8 cellular contexts compared by ENCODE assay signal in the genomic region with DNA sequence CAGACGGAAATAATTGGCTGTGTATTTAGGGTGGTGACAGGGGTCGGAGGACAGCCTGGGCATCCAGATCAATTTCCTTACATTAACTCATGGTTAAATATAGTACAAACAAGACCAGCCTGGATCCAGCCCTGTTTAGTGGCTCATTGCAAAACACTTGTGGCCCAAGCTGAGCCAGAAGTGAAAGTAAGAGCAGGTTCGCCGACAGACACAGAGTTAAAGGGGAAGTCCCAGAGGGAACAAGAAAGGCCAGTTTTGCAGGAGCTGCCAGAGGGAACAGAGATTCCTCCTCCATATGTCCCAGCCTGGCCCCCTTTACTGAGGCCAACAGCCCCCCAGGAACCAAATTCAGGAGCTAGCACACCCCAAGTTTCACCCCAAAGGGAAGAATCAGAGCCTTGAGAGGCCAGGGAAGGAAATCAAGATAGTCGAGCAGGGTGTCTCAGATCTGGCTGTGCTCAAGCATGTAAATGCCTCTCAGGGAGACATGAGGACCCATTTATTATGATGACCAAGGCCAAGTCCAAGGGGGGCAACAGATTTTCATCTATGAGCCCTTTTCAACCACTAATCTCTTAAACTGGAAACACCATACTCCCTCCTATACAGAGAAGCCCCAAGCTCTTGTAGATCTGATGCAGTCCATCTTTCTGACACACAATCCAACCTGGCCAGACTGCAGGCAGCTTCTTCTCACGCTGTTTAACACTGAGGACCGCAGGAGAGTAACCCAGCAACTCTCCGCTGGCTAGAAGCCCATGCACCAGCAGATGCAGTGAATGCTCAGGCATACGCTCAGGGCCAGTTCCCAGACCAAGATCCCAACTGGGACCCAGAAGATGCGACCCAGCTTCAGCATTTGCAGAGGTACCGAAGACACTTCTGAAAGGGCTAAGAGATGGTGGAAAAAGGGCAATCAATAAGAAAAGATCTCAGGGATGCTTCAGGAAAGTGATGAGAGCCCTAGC. TPM values are rescaled to one million over a fixed set of nuclear protein-coding genes. Genes with fewer than 3 reads are reported as not detected.
DNase-seq lines count a peak whose midpoint lies in the region; ATAC-seq and TF ChIP-seq lines count a peak whose summit lies in the region.

No MANE protein-coding gene starts in this region.

- H3K9me3 Mint-ChIP-seq in CD8-positive, alpha-beta T cell: no peaks in the 10 kb centered on the region
- no peaks in the 10 kb centered on the region for H3K9me3 Mint-ChIP-seq in T-helper 1 cell treated with Interleukin-12 subunit alpha and Interleukin-12 subunit beta and Interleukin-4 antibody, amounts not matched to agents 30 μg/mL and 1 μg/mL, for 36 hours

- H3K27me3 Mint-ChIP-seq in CD8-positive, alpha-beta T cell (ENCODE audit: low read depth): peaks cover 7% of the 10 kb centered on the region
- H3K27me3 Mint-ChIP-seq in T-helper 1 cell treated with Interleukin-12 subunit alpha and Interleukin-12 subunit beta and Interleukin-4 antibody, amounts not matched to agents 30 μg/mL and 1 μg/mL, for 36 hours (ENCODE audit: low read depth): peaks cover 57% of the 10 kb centered on the region

- peak overlapping the region; percentile 38 for H3K4me3 ChIP-seq in CD8-positive, alpha-beta T cell (ENCODE audit: low read depth, low read length)
- peak overlapping the region; percentile 22 for H3K4me3 ChIP-seq in ovary

- WGBS in ovary, 3 donors: 48 to 57% (median 53%) methylated on average over 11 of the region's 11 CpGs

- DNase-seq in CD8-positive, alpha-beta T cell: peak in 2 of 7 experiments; percentile 16 to 42
- peak; percentile 29 to 37 for DNase-seq in erythroblast (lab: John Stamatoyannopoulos, UW)
- DNase-seq in ovary: peak in 3 of 5 donors; percentile 26 to 47 (median 40)
- no peak for DNase-seq in NCI-H2171 treated with DMSO at 0.1 percent for 48 hours (lab: John Stamatoyannopoulos, UW)
- no peak for DNase-seq in HuH-7.5 (ENCODE audit: low spot score)

- no peaks in the 10 kb centered on the region for H3K9me3 ChIP-seq in CD8-positive, alpha-beta T cell (ENCODE audit: low read length)
- H3K9me3 ChIP-seq in ovary: no peaks in the 10 kb centered on the region

- peaks cover 17% of the 10 kb centered on the region for H3K4me1 ChIP-seq in CD8-positive, alpha-beta T cell (ENCODE audit: insufficient read depth, low read length)
- peaks cover 1% of the 10 kb centered on the region for H3K4me1 ChIP-seq in ovary (ENCODE audit: insufficient read depth)

- H3K36me3 Mint-ChIP-seq in CD8-positive, alpha-beta T cell: no peaks in the 10 kb centered on the region
- H3K36me3 Mint-ChIP-seq in T-helper 1 cell treated with Interleukin-12 subunit alpha and Interleukin-12 subunit beta and Interleukin-4 antibody, amounts not matched to agents 30 μg/mL and 1 μg/mL, for 36 hours (ENCODE audit: low read depth): no peaks in the 10 kb centered on the region

- TF ChIP-seq EP300 in ovary (IDR thresholded peaks at IDR 0.05): no peak

- H3K27me3 ChIP-seq in CD8-positive, alpha-beta T cell (ENCODE audit: insufficient read depth, low read length): peaks cover 4% of the 10 kb centered on the region
- no peaks in the 10 kb centered on the region for H3K27me3 ChIP-seq in ovary

- H3K4me1 Mint-ChIP-seq in CD8-positive, alpha-beta T cell (ENCODE audit: low read depth): peaks cover 22% of the 10 kb centered on the region
- H3K4me1 Mint-ChIP-seq in T-helper 1 cell treated with Interleukin-12 subunit alpha and Interleukin-12 subunit beta and Interleukin-4 antibody, amounts not matched to agents 30 μg/mL and 1 μg/mL, for 36 hours (ENCODE audit: low read depth): peaks cover 16% of the 10 kb centered on the region

- CTCF ChIA-PET in CD8-positive, alpha-beta T cell (lab: Charles Lee): interaction anchor here (1.2 kb wide), 1 partner anchor 179 kb away, joined by 3 read pairs; no protein-coding TSS in a partner anchor

- peak overlapping the region; percentile 0 for H3K27ac ChIP-seq in CD8-positive, alpha-beta T cell (ENCODE audit: low read depth, low read length)
- H3K27ac ChIP-seq in ovary: no peak overlapping the region

- peak overlapping the region; percentile 89 for H3K27ac Mint-ChIP-seq in CD8-positive, alpha-beta T cell
- H3K27ac Mint-ChIP-seq in T-helper 1 cell treated with Interleukin-12 subunit alpha and Interleukin-12 subunit beta and Interleukin-4 antibody, amounts not matched to agents 30 μg/mL and 1 μg/mL, for 36 hours: no peak overlapping the region

- peak overlapping the region; percentile 85 for H3K4me3 Mint-ChIP-seq in CD8-positive, alpha-beta T cell
- H3K4me3 Mint-ChIP-seq in T-helper 1 cell treated with Interleukin-12 subunit alpha and Interleukin-12 subunit beta and Interleukin-4 antibody, amounts not matched to agents 30 μg/mL and 1 μg/mL, for 36 hours: peak overlapping the region; percentile 74

- POLR2A ChIA-PET in CD8-positive, alpha-beta T cell (lab: Charles Lee): interaction anchor here (1.2 to 1.4 kb wide), 2 partner anchors 17 to 179 kb away, joined by 4 to 5 read pairs; no protein-coding TSS in a partner anchor

- TF ChIP-seq POLR2A in erythroblast (IDR thresholded peaks at IDR 0.05; ENCODE audit: low read length): no peak
- no peak for TF ChIP-seq POLR2A in ovary (IDR thresholded peaks at IDR 0.05)

- intact Hi-C loops in CD8-positive, alpha-beta T cell (cut with DNase I, micrococcal nuclease): loop anchor here in 1 of 2 experiments (5.0 kb wide), 1 partner anchor 355 kb away; the partner anchor contains the start of gene MRPS33
- intact Hi-C loops in ovary (cut with DNase I): loop anchor here in 1 of 4 donors (10.0 kb wide), 1 partner anchor 182 kb away; the partner anchor contains the start of gene MKRN1

- ATAC-seq in CD8-positive, alpha-beta T cell: peak; percentile 81
- ATAC-seq in GM19328 (IDR thresholded peaks at IDR 0.05; ENCODE audit: unreplicated experiment): peak; percentile 90
- ATAC-seq in HG03378 (IDR thresholded peaks at IDR 0.05; ENCODE audit: unreplicated experiment): peak; percentile 73

- no peak for TF ChIP-seq CTCF in CD8-positive, alpha-beta T cell (IDR thresholded peaks at IDR 0.05)
- TF ChIP-seq CTCF in ovary (IDR thresholded peaks at IDR 0.05): no peak

- H3K36me3 ChIP-seq in CD8-positive, alpha-beta T cell (ENCODE audit: insufficient read depth, low read length): no peaks in the 10 kb centered on the region
- H3K36me3 ChIP-seq in ovary: no peaks in the 10 kb centered on the region

RNA-seq across cellular contexts. Expression of gene ADCK2, which starts 15.9 kb away (rescaled TPM):
- total RNA-seq in CD8-positive, alpha-beta T cell: 10 to 100 TPM; 15.4 to 17.0 TPM
- 10 to 100 TPM; 12.0 to 22.5 (median 19.1) TPM for total RNA-seq in ovary
- polyA plus RNA-seq in ovary: 10 to 100 TPM; 13.0 to 20.4 TPM

RNA-seq across cellular contexts. Expression of gene DENND2A, which starts 16.2 kb away (rescaled TPM):
- under 1 TPM in 1 of 2 experiments, not detected in 1; 0.27 TPM for total RNA-seq in CD8-positive, alpha-beta T cell
- 10 to 100 TPM in 6 of 7 donors, 1 to 10 TPM in 1; 9.8 to 61.8 (median 36.1) TPM for total RNA-seq in ovary
- polyA plus RNA-seq in ovary: 10 to 100 TPM; 20.5 to 55.1 TPM

RNA-seq across cellular contexts. Expression of gene NDUFB2, which starts 39.7 kb away (rescaled TPM):
- 10 to 100 TPM; 83.9 to 84.5 TPM for total RNA-seq in CD8-positive, alpha-beta T cell
- 100 to 1,000 TPM in 6 of 7 donors, 10 to 100 TPM in 1; 79.6 to 172 (median 116) TPM for total RNA-seq in ovary
- 100 to 1,000 TPM; 153 TPM for polyA plus RNA-seq in ovary

Comparison
In these comparisons a context has a peak if more than half of its experiments do, and no peak if none do; other contexts are left out.
1. DNase-seq: peak in erythroblast (2 of 2) and ovary (3 of 5); none in NCI-H2171 treated with DMSO at 0.1 percent for 48 hours (single experiment) and HuH-7.5 (single experiment).
2. RNA of gene DENND2A, which starts 16.2 kb away (total RNA-seq): 9.8 to 61.8 TPM in ovary; 0.27 TPM in CD8-positive, alpha-beta T cell; every median in the first group is over 4 times any median in the second.
3. Peak in every context shown above with its lines, with median percentiles within 50 percentile points of each other: ATAC-seq.